ENCODE assay signal across 22 cellular contexts in the genomic region with DNA sequence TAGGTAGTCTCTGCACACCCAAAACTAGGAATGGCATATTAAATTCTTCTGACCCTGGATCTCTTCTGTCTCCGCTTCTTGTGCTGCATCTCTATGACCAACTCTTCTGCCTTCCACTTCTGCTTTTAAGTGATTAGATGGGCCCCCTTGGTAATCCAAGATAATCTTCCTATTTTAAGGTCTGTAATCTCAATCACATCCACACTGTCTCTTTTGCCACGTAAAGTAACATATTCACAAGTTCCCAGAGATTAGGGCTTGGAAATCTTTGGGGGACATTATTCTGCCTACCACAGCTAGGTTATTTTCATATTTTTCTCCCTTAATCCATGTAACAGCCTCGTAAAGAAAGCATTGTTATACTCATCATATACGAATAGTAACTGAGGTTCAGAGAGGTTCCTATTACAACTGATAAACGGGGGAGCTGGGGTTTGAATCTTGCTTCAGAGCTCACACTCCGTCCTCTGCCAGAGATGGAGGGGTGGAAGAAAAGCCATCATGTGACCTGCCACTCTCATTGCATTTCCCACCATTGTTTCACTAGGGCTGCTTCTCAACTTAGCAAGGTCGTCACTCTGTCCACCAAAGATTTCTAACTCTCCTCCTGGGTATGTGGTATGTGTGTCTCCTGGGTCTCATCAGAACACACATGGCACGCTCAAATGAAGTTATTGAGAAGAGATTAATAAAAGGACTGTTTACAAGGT. TPM values are rescaled to one million over a fixed set of nuclear protein-coding genes. Genes with fewer than 3 reads are reported as not detected.
DNase-seq lines count a peak whose midpoint lies in the region; ATAC-seq lines count a peak whose summit lies in the region.
"Had no signal": no experiment of that assay in that cellular context is flagged by ENCODE, and none has a peak within 500 bp of the region (broad histone marks: within the 10 kb centered on the region; RNA-seq: fewer than 3 reads in every experiment).

No MANE protein-coding gene starts in this region.

- peak overlapping the region; percentile 5 for H3K27ac Mint-ChIP-seq in activated CD8-positive, alpha-beta T cell treated with anti-CD3 and anti-CD28 coated beads, Interleukin-2, amount 10 ng/mL, durations not matched to agents 7 days and 5 days
- H3K27ac Mint-ChIP-seq in stimulated activated effector memory CD8-positive, alpha-beta T cell treated with anti-CD3 and anti-CD28 coated beads, Interleukin-12 subunit alpha, Interleukin-12 subunit beta, amount 100 ng/mL, for 72 hours, result no peak overlapping the region
- H3K27ac Mint-ChIP-seq: dendritic cell treated with granulocyte-macrophage colony-stimulating factor and Interleukin-4, amounts not matched to agents 40 ng/mL and 50 ng/mL, for 4 days had no signal

- no peak for ATAC-seq in activated CD8-positive, alpha-beta T cell treated with anti-CD3 and anti-CD28 coated beads, Interleukin-2, amount 10 ng/mL, durations not matched to agents 7 days and 5 days
- no peak for ATAC-seq in stimulated activated effector memory CD8-positive, alpha-beta T cell treated with anti-CD3 and anti-CD28 coated beads, Interleukin-12 subunit alpha, Interleukin-12 subunit beta, amount 100 ng/mL, for 72 hours
- ATAC-seq in GM18873 (IDR thresholded peaks at IDR 0.05; ENCODE audit: low FRiP score, unreplicated experiment), result no peak

- H3K4me3 Mint-ChIP-seq in activated CD8-positive, alpha-beta T cell treated with anti-CD3 and anti-CD28 coated beads, Interleukin-2, amount 10 ng/mL, durations not matched to agents 7 days and 5 days, result peak overlapping the region; percentile 43
- H3K4me3 Mint-ChIP-seq in stimulated activated effector memory CD8-positive, alpha-beta T cell treated with anti-CD3 and anti-CD28 coated beads, Interleukin-12 subunit alpha, Interleukin-12 subunit beta, amount 100 ng/mL, for 72 hours, result peak overlapping the region; percentile 23
- H3K4me3 Mint-ChIP-seq: activated CD4-positive, alpha-beta T cell treated with anti-CD3 and anti-CD28 coated beads, Interleukin-2, amount 10 ng/mL, durations not matched to agents 7 days and 5 days; dendritic cell treated with granulocyte-macrophage colony-stimulating factor and Interleukin-4, amounts not matched to agents 40 ng/mL and 50 ng/mL, for 4 days had no signal

- CTCF ChIA-PET in activated CD8-positive, alpha-beta T cell treated with anti-CD3 and anti-CD28 coated beads, Interleukin-2, amount 10 ng/mL, durations not matched to agents 7 days and 5 days (lab: Charles Lee), result interaction anchor here (1.6 kb wide), 1 partner anchor 18 kb away, joined by 5 read pairs; no protein-coding TSS in a partner anchor

- peaks cover 71% of the 10 kb centered on the region for H3K4me1 Mint-ChIP-seq in activated CD8-positive, alpha-beta T cell treated with anti-CD3 and anti-CD28 coated beads, Interleukin-2, amount 10 ng/mL, durations not matched to agents 7 days and 5 days (ENCODE audit: low read depth)
- H3K4me1 Mint-ChIP-seq in stimulated activated effector memory CD8-positive, alpha-beta T cell treated with anti-CD3 and anti-CD28 coated beads, Interleukin-12 subunit alpha, Interleukin-12 subunit beta, amount 100 ng/mL, for 72 hours, result peaks cover 48% of the 10 kb centered on the region

- peak; percentile 16 for DNase-seq in SIG-M5 treated with dmso at 0.1 percent for 504 hours (lab: John Stamatoyannopoulos, UW; ENCODE audit: unreplicated experiment)
- no peak for DNase-seq in SIG-M5 (lab: John Stamatoyannopoulos, UW)
- DNase-seq in NOMO-1 (lab: John Stamatoyannopoulos, UW; ENCODE audit: unreplicated experiment in 2 of 2), result peak; percentile 38 to 72
- no peak for DNase-seq in activated CD8-positive, alpha-beta T cell treated with anti-CD3 and anti-CD28 coated beads, Interleukin-2, amount 10 ng/mL, durations not matched to agents 7 days and 5 days
- DNase-seq in stimulated activated effector memory CD8-positive, alpha-beta T cell treated with anti-CD3 and anti-CD28 coated beads, Interleukin-12 subunit alpha, Interleukin-12 subunit beta, amount 100 ng/mL, for 72 hours (ENCODE audit: low spot score in 2 of 2), result no peak
- DNase-seq in globus pallidus (ENCODE audit: low spot score), result no peak
- DNase-seq in activated naive CD4-positive, alpha-beta T cell (lab: John Stamatoyannopoulos, UW), result no peak
- DNase-seq: 8988T; activated CD8-positive, alpha-beta memory T cell treated with anti-CD3 and anti-CD28 coated beads, Interleukin-2, amount 50 U/mL, for 48 hours; activated effector memory CD4-positive, alpha-beta T cell treated with Interleukin-2 at 50 U/mL for 16 hours; amniotic stem cell; GM23248; NCI-H187; NCI-H526 treated with DMSO at 0.1 percent for 48 hours; PC-3; SHP77 treated with DMSO at 0.1 percent for 48 hours; stimulated activated CD4-positive, alpha-beta T cell treated with anti-CD3 and anti-CD28 coated beads, Interleukin-4, amount 100 ng/mL, for 1 hour; T-helper 1 cell; trophoblast cell had no signal

- POLR2A ChIA-PET in activated CD8-positive, alpha-beta T cell treated with anti-CD3 and anti-CD28 coated beads, Interleukin-2, amount 10 ng/mL, durations not matched to agents 7 days and 5 days (lab: Charles Lee), result interaction anchor here (5.0 kb wide), 1 partner anchor 29 kb away, joined by 30 read pairs; no protein-coding TSS in a partner anchor

- no peaks in the 10 kb centered on the region for H3K9me3 Mint-ChIP-seq in activated CD8-positive, alpha-beta T cell treated with anti-CD3 and anti-CD28 coated beads, Interleukin-2, amount 10 ng/mL, durations not matched to agents 7 days and 5 days (ENCODE audit: insufficient read depth)
- H3K9me3 Mint-ChIP-seq in stimulated activated effector memory CD8-positive, alpha-beta T cell treated with anti-CD3 and anti-CD28 coated beads, Interleukin-12 subunit alpha, Interleukin-12 subunit beta, amount 100 ng/mL, for 72 hours, result no peaks in the 10 kb centered on the region
- H3K9me3 Mint-ChIP-seq: dendritic cell treated with granulocyte-macrophage colony-stimulating factor and Interleukin-4, amounts not matched to agents 40 ng/mL and 50 ng/mL, for 4 days had no signal

- no peaks in the 10 kb centered on the region for H3K36me3 Mint-ChIP-seq in activated CD8-positive, alpha-beta T cell treated with anti-CD3 and anti-CD28 coated beads, Interleukin-2, amount 10 ng/mL, durations not matched to agents 7 days and 5 days (ENCODE audit: low read depth)
- no peaks in the 10 kb centered on the region for H3K36me3 Mint-ChIP-seq in stimulated activated effector memory CD8-positive, alpha-beta T cell treated with anti-CD3 and anti-CD28 coated beads, Interleukin-12 subunit alpha, Interleukin-12 subunit beta, amount 100 ng/mL, for 72 hours

- no peaks in the 10 kb centered on the region for H3K27me3 Mint-ChIP-seq in activated CD8-positive, alpha-beta T cell treated with anti-CD3 and anti-CD28 coated beads, Interleukin-2, amount 10 ng/mL, durations not matched to agents 7 days and 5 days (ENCODE audit: low read depth)
- H3K27me3 Mint-ChIP-seq: activated CD4-positive, alpha-beta T cell treated with anti-CD3 and anti-CD28 coated beads, Interleukin-2, amount 10 ng/mL, durations not matched to agents 7 days and 5 days; dendritic cell treated with granulocyte-macrophage colony-stimulating factor and Interleukin-4, amounts not matched to agents 40 ng/mL and 50 ng/mL, for 4 days had no signal

RNA-seq across cellular contexts. Expression of gene CD47, which starts 6.7 kb away (rescaled TPM):
- total RNA-seq in activated CD8-positive, alpha-beta T cell treated with anti-CD3 and anti-CD28 coated beads, Interleukin-2, amount 10 ng/mL, durations not matched to agents 7 days and 5 days, result 100 to 1,000 TPM; 136 to 137 TPM

Comparison
In these comparisons a context has a peak if more than half of its experiments do, and no peak if none do; other contexts are left out.
1. DNase-seq: peak in SIG-M5 treated with dmso at 0.1 percent for 504 hours (single experiment) and NOMO-1 (2 of 2); none in SIG-M5 (single experiment), activated CD8-positive, alpha-beta T cell treated with anti-CD3 and anti-CD28 coated beads, Interleukin-2, amount 10 ng/mL, durations not matched to agents 7 days and 5 days (single experiment), stimulated activated effector memory CD8-positive, alpha-beta T cell treated with anti-CD3 and anti-CD28 coated beads, Interleukin-12 subunit alpha, Interleukin-12 subunit beta, amount 100 ng/mL, for 72 hours (0 of 2), globus pallidus (single experiment) and activated naive CD4-positive, alpha-beta T cell (0 of 4).